Comparison of ENCODE assay signal across 10 cellular contexts in genomic region chr6:43292341-43292740, GRCh38. TPM values are rescaled to one million over a fixed set of nuclear protein-coding genes. Genes with fewer than 3 reads are reported as not detected.
"Had no signal": no experiment of that assay in that cellular context is flagged by ENCODE, and none has a peak within 500 bp of the region (broad histone marks: within the 10 kb centered on the region; RNA-seq: fewer than 3 reads in every experiment).

No MANE protein-coding gene starts in this region.

- H3K4me3 ChIP-seq: GM23248, HAP-1 had no signal

- H3K36me3 ChIP-seq: HAP-1 had no signal

- H3K27ac ChIP-seq: GM23248 had no signal

- H3K9me3 Mint-ChIP-seq: HFFc6 had no signal

- H3K27ac Mint-ChIP-seq: HFFc6, IgD-negative memory B cell had no signal

- DNase-seq: GM23248, GOT3, HFFc6, KBM-7 had no signal

- H3K4me3 Mint-ChIP-seq: HFFc6, IgD-negative memory B cell had no signal

- H3K4me1 Mint-ChIP-seq: IgD-negative memory B cell had no signal

- H3K36me3 Mint-ChIP-seq: IgD-negative memory B cell had no signal

- ATAC-seq: HCT116 had no signal

- H3K9me3 ChIP-seq: HAP-1 had no signal

- H3K4me1 ChIP-seq: HAP-1 had no signal

RNA-seq across cellular contexts. Expression of gene SLC22A7, which starts 5.7 kb away (rescaled TPM):
- total RNA-seq: GM23248, H4, H7, HFFc6, HT-29 had no signal

RNA-seq across cellular contexts. Expression of gene CRIP3, which starts 16.3 kb away (rescaled TPM):
- total RNA-seq: GM23248, H4, HFFc6, HT-29 had no signal

RNA-seq across cellular contexts. Expression of gene TTBK1, which starts 49.1 kb away (rescaled TPM):
- total RNA-seq: GM23248, H4, H7, HFFc6 had no signal
